In genomic region chr11:46121724-46122477, GRCh38 we compare ENCODE assay signal across 8 cellular contexts. TPM values are rescaled to one million over a fixed set of nuclear protein-coding genes. Genes with fewer than 3 reads are reported as not detected.
DNase-seq lines count a peak whose midpoint lies in the region; ATAC-seq and TF ChIP-seq lines count a peak whose summit lies in the region.

No MANE protein-coding gene starts in this region.

- H3K4me1 ChIP-seq in adrenal gland (replicated peaks in 1 of 2) (peaks cover 21 to 29% of the 10 kb centered on the region in 2 donors), left ventricle myocardium inferior (peaks cover 49% of the 10 kb centered on the region), prostate gland (replicated peaks) (no peaks in the 10 kb centered on the region), urinary bladder (ENCODE audit: insufficient read depth) (no peaks in the 10 kb centered on the region)

- intact Hi-C loops in adrenal gland (cut with DNase I) = loop anchor here in 1 of 2 donors (10.0 kb wide), 1 partner anchor 113 kb away; no protein-coding TSS in a partner anchor
- intact Hi-C loops in left ventricle myocardium inferior (cut with micrococcal nuclease) = no loop called here
- intact Hi-C loops in prostate gland (cut with DNase I) = loop anchor here (10.0 kb wide), 1 partner anchor 213 kb away; no protein-coding TSS in a partner anchor

- H3K4me3 ChIP-seq in GM12865 (ENCODE audit: low read depth, low read length) = peak overlapping the region; percentile 83
- H3K4me3 ChIP-seq in adrenal gland = peak overlapping the region; percentile 51 to 93 (median 68)
- peak overlapping the region; percentile 86 for H3K4me3 ChIP-seq in left ventricle myocardium inferior
- H3K4me3 ChIP-seq in prostate gland = peak overlapping the region; percentile 68 to 88
- H3K4me3 ChIP-seq in urinary bladder (ENCODE audit: low read depth, low read length) = peak overlapping the region; percentile 94

- peak; percentile 57 for ATAC-seq in HG02642 (IDR thresholded peaks at IDR 0.05; ENCODE audit: poor library complexity, unreplicated experiment)

- TF ChIP-seq CTCF in GM12865 (IDR thresholded peaks at IDR 0.05; ENCODE audit: insufficient read depth, low read depth, low read length, missing control alignments) (no peak), adrenal gland (IDR thresholded peaks at IDR 0.05) (no peak), left ventricle myocardium inferior (IDR thresholded peaks at IDR 0.05; ENCODE audit: borderline replicate concordance) (no peak), prostate gland (IDR thresholded peaks at IDR 0.05) (peak in 1 of 4 experiments; percentile 7)

- DNase-seq in GM12865 (ENCODE audit: low read depth) (peak; percentile 94), NCI-H1105 treated with DMSO at 0.1 percent for 48 hours (lab: John Stamatoyannopoulos, UW) (peak; percentile 85), SW480 (ENCODE audit: low spot score) (peak; percentile 94), adrenal gland (peak; percentile 79 to 92 (median 81)), left ventricle myocardium inferior (peak; percentile 82), prostate gland (ENCODE audit: low spot score) (peak; percentile 79)

- H3K36me3 ChIP-seq in adrenal gland (replicated peaks in 1 of 2) = no peaks in the 10 kb centered on the region
- no peaks in the 10 kb centered on the region for H3K36me3 ChIP-seq in left ventricle myocardium inferior
- no peaks in the 10 kb centered on the region for H3K36me3 ChIP-seq in prostate gland
- H3K36me3 ChIP-seq in urinary bladder (ENCODE audit: insufficient read depth) = no peaks in the 10 kb centered on the region

- TF ChIP-seq POLR2A in adrenal gland (IDR thresholded peaks at IDR 0.05) = peak in 1 of 2 donors; percentile 61
- TF ChIP-seq POLR2A in prostate gland (IDR thresholded peaks at IDR 0.05) = peak; percentile 35

- 0 to 1% (median 1%) methylated on average over 27 to 74 of the region's 74 CpGs for WGBS in adrenal gland, 4 donors
- under 1% methylated on average over 63 of the region's 74 CpGs for WGBS in prostate gland
- under 1% methylated on average over 74 of the region's 74 CpGs for WGBS in urinary bladder

- H3K27me3 ChIP-seq in adrenal gland = no peaks in the 10 kb centered on the region
- no peaks in the 10 kb centered on the region for H3K27me3 ChIP-seq in left ventricle myocardium inferior (ENCODE audit: low read depth)
- H3K27me3 ChIP-seq in prostate gland (replicated peaks; ENCODE audit: insufficient read depth) = no peaks in the 10 kb centered on the region

- H3K9me3 ChIP-seq in adrenal gland (replicated peaks in 1 of 3) = no peaks in the 10 kb centered on the region
- H3K9me3 ChIP-seq in left ventricle myocardium inferior (replicated peaks) = no peaks in the 10 kb centered on the region
- no peaks in the 10 kb centered on the region for H3K9me3 ChIP-seq in prostate gland

- peak overlapping the region; percentile 64 to 99 (median 77) for H3K27ac ChIP-seq in adrenal gland
- H3K27ac ChIP-seq in left ventricle myocardium inferior (replicated peaks) = peak overlapping the region; percentile 97
- H3K27ac ChIP-seq in prostate gland = peak overlapping the region; percentile 96
- H3K27ac ChIP-seq in urinary bladder (ENCODE audit: low read depth) = peak overlapping the region; percentile 87

RNA-seq across cellular contexts. Expression of gene PHF21A, which starts 0.6 kb away (rescaled TPM):
- 10 to 100 TPM; 28.4 to 85.1 (median 50.7) TPM for total RNA-seq in adrenal gland
- 10 to 100 TPM; 28.9 to 48.7 (median 38.4) TPM for polyA plus RNA-seq in adrenal gland
- 36.6 TPM for total RNA-seq in left ventricle myocardium inferior
- total RNA-seq in prostate gland = 10 to 100 TPM; 24.7 to 48.0 TPM
- total RNA-seq in urinary bladder = 36.6 TPM
- polyA plus RNA-seq in urinary bladder = 24.3 TPM

Comparison
In these comparisons a context has a peak if more than half of its experiments do, and no peak if none do; other contexts are left out.
1. Peak in every context shown above with its lines: DNase-seq, ATAC-seq, H3K4me3 ChIP-seq and H3K27ac ChIP-seq.